In genomic region chr20:34703061-34703572, GRCh38 we compare ENCODE assay signal across 8 cellular contexts. TPM values are rescaled to one million over a fixed set of nuclear protein-coding genes. Genes with fewer than 3 reads are reported as not detected.
A peak's percentile ranks its signal among the peaks of the same experiment; 100 is the strongest.
DNase-seq lines count a peak whose midpoint lies in the region; ATAC-seq and TF ChIP-seq lines count a peak whose summit lies in the region.

No MANE protein-coding gene starts in this region.

- H3K4me1 ChIP-seq in right atrium auricular region (peaks cover 0 to 43% of the 10 kb centered on the region in 2 donors), breast epithelium (peaks cover 0 to 2% of the 10 kb centered on the region in 2 donors), mucosa of rectum (ENCODE audit: control insufficient read depth in 2 of 2, insufficient read depth in 2 of 2, low read length in 2 of 2) (peaks cover 27 to 42% of the 10 kb centered on the region in 2 donors)

- H3K9me3 ChIP-seq in right atrium auricular region (no peaks in the 10 kb centered on the region), breast epithelium (no peaks in the 10 kb centered on the region), mucosa of rectum (ENCODE audit: control insufficient read depth in 2 of 2, low read length in 2 of 2) (no peaks in the 10 kb centered on the region)

- H3K36me3 ChIP-seq in right atrium auricular region (no peaks in the 10 kb centered on the region), breast epithelium (no peaks in the 10 kb centered on the region), mucosa of rectum (ENCODE audit: control insufficient read depth in 2 of 2, insufficient read depth in 2 of 2, low read length in 2 of 2) (no peaks in the 10 kb centered on the region)

- intact Hi-C loops in Right ventricle myocardium superior (cut with DNase I) (no loop called here), breast epithelium (cut with DNase I; ENCODE audit: low total_unique reads) (loop anchor here (10.0 kb wide), 1 partner anchor 168 kb away; no protein-coding TSS in a partner anchor)

- no peak for TF ChIP-seq POLR2A in breast epithelium (IDR thresholded peaks at IDR 0.05)

- H3K27ac ChIP-seq in right atrium auricular region (peak overlapping the region; percentile 100), breast epithelium (peak overlapping the region; percentile 100), mucosa of rectum (ENCODE audit: low read depth in 2 of 2, low read length in 2 of 2) (peak overlapping the region; percentile 99)

- no peak for ATAC-seq in Right ventricle myocardium superior (ENCODE audit: poor library complexity)
- no peak for ATAC-seq in HG02798 (IDR thresholded peaks at IDR 0.05; ENCODE audit: poor library complexity, unreplicated experiment)
- no peak for ATAC-seq in GM18511 (IDR thresholded peaks at IDR 0.05; ENCODE audit: unreplicated experiment)

- H3K4me3 ChIP-seq in right atrium auricular region (peak overlapping the region; percentile 65 to 96), breast epithelium (peak overlapping the region; percentile 93 to 99 (median 97)), mucosa of rectum (ENCODE audit: low read length in 2 of 2) (peak overlapping the region; percentile 88 to 97)

- DNase-seq in right atrium auricular region (ENCODE audit: low spot score), result no peak
- DNase-seq in Right ventricle myocardium superior, result no peak
- DNase-seq in breast epithelium (ENCODE audit: low spot score in 2 of 2), result no peak
- DNase-seq in SHP77 treated with DMSO at 0.1 percent for 48 hours (lab: John Stamatoyannopoulos, UW), result no peak
- no peak for DNase-seq in occipital lobe (lab: John Stamatoyannopoulos, UW)

- H3K27me3 ChIP-seq in right atrium auricular region (no peaks in the 10 kb centered on the region), breast epithelium (no peaks in the 10 kb centered on the region), mucosa of rectum (ENCODE audit: control insufficient read depth in 2 of 2, insufficient read depth in 2 of 2, low read length in 2 of 2) (no peaks in the 10 kb centered on the region)

- no peak for TF ChIP-seq CTCF in right atrium auricular region (IDR thresholded peaks at IDR 0.05)
- no peak for TF ChIP-seq CTCF in breast epithelium (IDR thresholded peaks at IDR 0.05)

- peak overlapping the region; percentile 89 to 95 for H3K9ac ChIP-seq in mucosa of rectum (ENCODE audit: low read depth in 1 of 2, low read length in 2 of 2)

RNA-seq across cellular contexts. Expression of gene TP53INP2, which starts 1.0 kb away (rescaled TPM):
- total RNA-seq in right atrium auricular region, result 10 to 100 TPM; 59.5 to 66.0 TPM
- total RNA-seq in Right ventricle myocardium superior, result 108 TPM
- 1 to 10 TPM; 4.7 to 8.0 (median 4.9) TPM for total RNA-seq in breast epithelium
- total RNA-seq in occipital lobe, result 3.9 TPM

RNA-seq across cellular contexts. Expression of gene PIGU, which starts 26.2 kb away (rescaled TPM):
- 10 to 100 TPM; 16.6 to 17.7 TPM for total RNA-seq in right atrium auricular region
- 10.9 TPM for total RNA-seq in Right ventricle myocardium superior
- total RNA-seq in breast epithelium, result 10 to 100 TPM in 2 of 3 donors, 1 to 10 TPM in 1; 7.4 to 16.1 (median 15.8) TPM
- total RNA-seq in occipital lobe, result 14.8 TPM

Comparison
In these comparisons a context has a peak if more than half of its experiments do, and no peak if none do; other contexts are left out.
1. RNA of gene TP53INP2, which starts 1.0 kb away (total RNA-seq): 108 TPM in Right ventricle myocardium superior (single experiment) and 59.5 to 66.0 TPM in right atrium auricular region; 4.7 to 8.0 TPM in breast epithelium and 3.9 TPM in occipital lobe (single experiment); every median in the first group is over 4 times any median in the second.
2. Peak in every context shown above with its lines, with median percentiles within 50 percentile points of each other: H3K27ac ChIP-seq and H3K4me3 ChIP-seq.